In the genomic region with DNA sequence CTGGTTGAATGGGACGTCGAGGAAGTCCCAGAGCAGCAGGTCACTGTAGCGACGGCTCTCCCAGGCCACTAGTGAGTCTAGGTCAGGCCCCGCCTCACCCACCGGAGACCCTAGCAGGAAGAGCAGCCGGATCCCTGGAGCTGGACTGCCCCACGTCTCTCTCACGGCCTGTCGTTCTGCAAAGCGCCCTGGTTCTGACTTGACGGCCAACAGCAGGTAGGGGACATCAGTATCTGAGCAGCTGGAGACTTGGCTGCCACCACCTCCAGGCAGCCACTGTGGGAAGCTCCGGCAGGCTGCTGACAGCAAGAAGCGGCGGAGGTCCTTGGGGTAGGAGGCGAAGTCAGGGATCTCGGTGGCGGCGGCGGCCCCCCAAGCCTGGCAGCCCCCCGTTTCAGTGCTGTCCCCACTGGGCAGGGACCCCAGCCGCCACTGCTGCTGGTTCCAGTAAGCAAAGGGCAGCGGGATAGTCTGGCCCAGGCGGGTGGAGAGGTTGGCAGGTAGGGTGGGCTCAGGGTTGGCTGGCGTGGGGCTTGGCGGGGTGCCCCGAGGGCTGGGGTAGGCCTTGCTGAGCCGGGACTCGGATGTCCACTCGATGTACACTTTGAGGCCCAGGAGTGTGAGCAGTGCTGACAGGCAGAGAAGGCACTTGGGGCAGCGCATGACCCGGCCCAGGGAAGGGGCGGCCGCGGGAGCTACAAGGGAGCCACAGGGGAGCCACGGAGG, we compare ENCODE assay signal across 11 cellular contexts. TPM values are rescaled to one million over a fixed set of nuclear protein-coding genes. Genes with fewer than 3 reads are reported as not detected.
DNase-seq lines count a peak whose midpoint lies in the region; ATAC-seq, FAIRE-seq and TF ChIP-seq lines count a peak whose summit lies in the region.
"Had no signal": no experiment of that assay in that cellular context is flagged by ENCODE, and none has a peak within 500 bp of the region (broad histone marks: within the 10 kb centered on the region; RNA-seq: fewer than 3 reads in every experiment).

No MANE protein-coding gene starts in this region.

- H3K27me3 Mint-ChIP-seq in activated CD8-positive, alpha-beta memory T cell treated with anti-CD3 and anti-CD28 coated beads, Interleukin-2, amount 10 ng/mL, durations not matched to agents 7 days and 5 days = no peaks in the 10 kb centered on the region

- H3K9me3 ChIP-seq in endothelial cell of umbilical vein (replicated peaks; ENCODE audit: control insufficient read depth, insufficient read depth, low read length) = no peaks in the 10 kb centered on the region
- no peaks in the 10 kb centered on the region for H3K9me3 ChIP-seq in muscle layer of duodenum (ENCODE audit: control insufficient read depth in 1 of 2, low read length in 2 of 2)
- H3K9me3 ChIP-seq in upper lobe of left lung = no peaks in the 10 kb centered on the region
- H3K9me3 ChIP-seq: SJSA1 had no signal

- CTCF ChIA-PET in activated CD8-positive, alpha-beta memory T cell treated with anti-CD3 and anti-CD28 coated beads, Interleukin-2, amount 10 ng/mL, durations not matched to agents 7 days and 5 days (lab: Charles Lee) = interaction anchor here (0.6 to 1.1 kb wide), 3 partner anchors 23 to 74 kb away, joined by 3 to 5 read pairs (median 4); no protein-coding TSS in a partner anchor
- CTCF ChIA-PET in endothelial cell of umbilical vein (lab: Charles Lee) = interaction anchor here (0.8 to 4.1 kb wide), 9 partner anchors 13 to 1952 kb away, joined by 3 to 17 read pairs (median 3); no protein-coding TSS in a partner anchor

- no peak overlapping the region for H3K27ac Mint-ChIP-seq in activated CD8-positive, alpha-beta memory T cell treated with anti-CD3 and anti-CD28 coated beads, Interleukin-2, amount 10 ng/mL, durations not matched to agents 7 days and 5 days

- H3K79me2 ChIP-seq in endothelial cell of umbilical vein (ENCODE audit: control insufficient read depth, insufficient read depth, low read length) = peaks cover 5% of the 10 kb centered on the region

- H3K4me3 ChIP-seq in endothelial cell of umbilical vein (replicated peaks in 1 of 3; ENCODE audit: insufficient read depth in 1 of 3, low read depth in 1 of 3, low read length in 3 of 3) (peak overlapping the region in 2 of 3 experiments; percentile 41 to 49), muscle layer of duodenum (ENCODE audit: low read depth in 1 of 2, low read length in 2 of 2) (peak overlapping the region; percentile 78 to 94), upper lobe of left lung (peak overlapping the region; percentile 36 to 71 (median 51))
- H3K4me3 ChIP-seq: SJSA1 had no signal

- no peak for FAIRE-seq in endothelial cell of umbilical vein (lab: Jason Lieb, UNC)

- no peak overlapping the region for H2AFZ ChIP-seq in endothelial cell of umbilical vein (ENCODE audit: low read depth, low read length)

- TF ChIP-seq CTCF in endothelial cell of umbilical vein (IDR thresholded peaks at IDR 0.05; ENCODE audit: extremely low read depth in 1 of 2, insufficient read depth in 1 of 2, low read depth in 1 of 2, low read length in 2 of 2) (no peak), upper lobe of left lung (IDR thresholded peaks at IDR 0.05) (no peak)

- peaks cover 1% of the 10 kb centered on the region for H3K36me3 Mint-ChIP-seq in activated CD8-positive, alpha-beta memory T cell treated with anti-CD3 and anti-CD28 coated beads, Interleukin-2, amount 10 ng/mL, durations not matched to agents 7 days and 5 days

- H3K4me2 ChIP-seq in endothelial cell of umbilical vein (ENCODE audit: insufficient read depth, low read length) = peak overlapping the region; percentile 50

- H3K27ac ChIP-seq in endothelial cell of umbilical vein (ENCODE audit: insufficient read depth, low read depth, low read length) (peak overlapping the region; percentile 62), muscle layer of duodenum (ENCODE audit: low read length) (peak overlapping the region; percentile 97), upper lobe of left lung (peak overlapping the region; percentile 68 to 95 (median 86))
- H3K27ac ChIP-seq: SJSA1 had no signal

- TSS peak; percentile 2 for BruUV-seq in endothelial cell of umbilical vein (replicated peaks; lab: Mats Ljungman, UMichigan)

- H3K4me3 Mint-ChIP-seq in activated CD8-positive, alpha-beta memory T cell treated with anti-CD3 and anti-CD28 coated beads, Interleukin-2, amount 10 ng/mL, durations not matched to agents 7 days and 5 days = peak overlapping the region; percentile 85

- H3K36me3 ChIP-seq in endothelial cell of umbilical vein (ENCODE audit: control insufficient read depth in 2 of 2, extremely low read depth in 1 of 2, insufficient read depth in 2 of 2, low read length in 2 of 2) = peaks cover 0 to 25% of the 10 kb centered on the region in 2 experiments
- peaks cover 9 to 44% of the 10 kb centered on the region in 2 donors for H3K36me3 ChIP-seq in muscle layer of duodenum (ENCODE audit: control insufficient read depth in 1 of 2, insufficient read depth in 2 of 2, low read length in 2 of 2)
- H3K36me3 ChIP-seq in upper lobe of left lung = peaks cover 12 to 53% (median 26%) of the 10 kb centered on the region in 4 donors

- H3K4me1 ChIP-seq in endothelial cell of umbilical vein (ENCODE audit: control insufficient read depth, extremely low read depth, insufficient read depth, low read length) (peaks cover 25% of the 10 kb centered on the region), muscle layer of duodenum (ENCODE audit: control insufficient read depth in 1 of 2, insufficient read depth in 2 of 2, low read length in 2 of 2) (peaks cover 8 to 45% of the 10 kb centered on the region in 2 donors), upper lobe of left lung (peaks cover 39 to 82% (median 55%) of the 10 kb centered on the region in 4 donors)
- H3K4me1 ChIP-seq: SJSA1 had no signal

- TF ChIP-seq POLR2A in endothelial cell of umbilical vein (IDR thresholded peaks at IDR 0.05; ENCODE audit: low read depth, low read length) = no peak
- no peak for TF ChIP-seq POLR2A in upper lobe of left lung (IDR thresholded peaks at IDR 0.05)

- 62% methylated on average over 26 of the region's 36 CpGs; no CpG with 5 or more reads in 1 of the 2 donors for WGBS in upper lobe of left lung, 2 donors

- intact Hi-C loops in endothelial cell of umbilical vein (cut with micrococcal nuclease) = loop anchor here (2.0 kb wide), 1 partner anchor 61 kb away; the partner anchor contains the start of gene B9D2

- H3K27me3 ChIP-seq in endothelial cell of umbilical vein (ENCODE audit: control insufficient read depth in 2 of 2, insufficient read depth in 2 of 2, low read length in 2 of 2) (no peaks in the 10 kb centered on the region), muscle layer of duodenum (ENCODE audit: low read depth, low read length) (no peaks in the 10 kb centered on the region), upper lobe of left lung (no peaks in the 10 kb centered on the region)
- H3K27me3 ChIP-seq: SJSA1 had no signal

- H3K9me3 Mint-ChIP-seq in activated CD8-positive, alpha-beta memory T cell treated with anti-CD3 and anti-CD28 coated beads, Interleukin-2, amount 10 ng/mL, durations not matched to agents 7 days and 5 days (ENCODE audit: low read depth) = no peaks in the 10 kb centered on the region

- peaks cover 29% of the 10 kb centered on the region for H3K4me1 Mint-ChIP-seq in activated CD8-positive, alpha-beta memory T cell treated with anti-CD3 and anti-CD28 coated beads, Interleukin-2, amount 10 ng/mL, durations not matched to agents 7 days and 5 days

- H3K9ac ChIP-seq in endothelial cell of umbilical vein (replicated peaks; ENCODE audit: extremely low read depth, insufficient read depth, low read length) = peak overlapping the region; percentile 53

- no peak for TF ChIP-seq EP300 in upper lobe of left lung (IDR thresholded peaks at IDR 0.05)

- H3K9me1 ChIP-seq in endothelial cell of umbilical vein (replicated peaks; ENCODE audit: control insufficient read depth, extremely low read depth, insufficient read depth, low read length) = no peaks in the 10 kb centered on the region

- H4K20me1 ChIP-seq in endothelial cell of umbilical vein (replicated peaks; ENCODE audit: control insufficient read depth, extremely low read depth, insufficient read depth, low read length) = no peaks in the 10 kb centered on the region

- DNase-seq in activated CD8-positive, alpha-beta memory T cell treated with anti-CD3 and anti-CD28 coated beads, Interleukin-2, amount 10 ng/mL, durations not matched to agents 7 days and 5 days = no peak
- DNase-seq in activated CD8-positive, alpha-beta memory T cell treated with anti-CD3 and anti-CD28 coated beads for 24 hours = no peak
- no peak for DNase-seq in endothelial cell of umbilical vein (ENCODE audit: low read depth, low spot score)
- DNase-seq in upper lobe of left lung = peak in 1 of 2 donors; percentile 86
- no peak for DNase-seq in UCSD-AML1 (lab: John Stamatoyannopoulos, UW; ENCODE audit: unreplicated experiment)
- DNase-seq in OCI-M1 (lab: John Stamatoyannopoulos, UW) = no peak
- no peak for DNase-seq in COR-L47 (lab: John Stamatoyannopoulos, UW)
- DNase-seq: ACHN, NCI-H1092 had no signal

- dilution Hi-C loops in endothelial cell of umbilical vein (cut with MboI; ENCODE audit: extremely low pct_ligation_motif_present, low sequenced_read_pairs) = no loop called here

- no peak for ATAC-seq in activated CD8-positive, alpha-beta memory T cell treated with anti-CD3 and anti-CD28 coated beads, Interleukin-2, amount 10 ng/mL, durations not matched to agents 7 days and 5 days
- ATAC-seq in upper lobe of left lung (ENCODE audit: low FRiP score in 2 of 2) = peak; percentile 18 to 47

- POLR2A ChIA-PET in endothelial cell of umbilical vein (lab: Charles Lee) = no interaction called here

RNA-seq across cellular contexts. Expression of gene B3GNT8, which starts 0.9 kb away (rescaled TPM):
- 1 to 10 TPM; 3.2 TPM for total RNA-seq in activated CD8-positive, alpha-beta memory T cell treated with anti-CD3 and anti-CD28 coated beads, Interleukin-2, amount 10 ng/mL, durations not matched to agents 7 days and 5 days
- 6.5 and 7.6 TPM in 2 replicates for total RNA-seq in endothelial cell of umbilical vein
- polyA plus RNA-seq in endothelial cell of umbilical vein = 3.6 and 4.1 TPM in 2 replicates
- polyA plus RNA-seq in endothelial cell of umbilical vein (2011; cell fraction: cytosol; rRNA removed) = 1.7 and 1.9 TPM in 2 replicates
- polyA plus RNA-seq in endothelial cell of umbilical vein (2011; cell fraction: nucleus; rRNA removed) = 0.61 and 1.1 TPM in 2 replicates
- polyA plus RNA-seq in endothelial cell of umbilical vein (2012) = 4.0 and 4.3 TPM in 2 replicates
- polyA minus RNA-seq in endothelial cell of umbilical vein = 0.70 and 1.8 TPM in 2 replicates
- not detected for polyA minus RNA-seq in endothelial cell of umbilical vein (2011; cell fraction: cytosol; rRNA and poly(A)+ RNA removed)
- polyA minus RNA-seq in endothelial cell of umbilical vein (2011; cell fraction: nucleus; rRNA and poly(A)+ RNA removed) = 1.3 and 1.5 TPM in 2 replicates
- 10 to 100 TPM; 10.0 to 39.1 (median 23.4) TPM for total RNA-seq in upper lobe of left lung
- total RNA-seq: SJSA1 had no signal

RNA-seq across cellular contexts. Expression of gene DMAC2, which starts 13.4 kb away (rescaled TPM):
- 10 to 100 TPM; 43.2 to 56.5 TPM for total RNA-seq in activated CD8-positive, alpha-beta memory T cell treated with anti-CD3 and anti-CD28 coated beads, Interleukin-2, amount 10 ng/mL, durations not matched to agents 7 days and 5 days
- total RNA-seq in endothelial cell of umbilical vein (63.2 and 65.4 TPM in 2 replicates), upper lobe of left lung (10 to 100 TPM; 28.9 to 63.1 (median 38.3) TPM)
- polyA plus RNA-seq in endothelial cell of umbilical vein = 124 and 137 TPM in 2 replicates
- polyA plus RNA-seq in endothelial cell of umbilical vein (2011; cell fraction: cytosol; rRNA removed) = 110 and 114 TPM in 2 replicates
- 48.6 and 56.2 TPM in 2 replicates for polyA plus RNA-seq in endothelial cell of umbilical vein (2011; cell fraction: nucleus; rRNA removed)
- polyA plus RNA-seq in endothelial cell of umbilical vein (2012) = 68.5 and 73.4 TPM in 2 replicates
- 63.9 and 76.2 TPM in 2 replicates for polyA minus RNA-seq in endothelial cell of umbilical vein
- 22.8 TPM for polyA minus RNA-seq in endothelial cell of umbilical vein (2011; cell fraction: cytosol; rRNA and poly(A)+ RNA removed)
- 14.6 and 16.3 TPM in 2 replicates for polyA minus RNA-seq in endothelial cell of umbilical vein (2011; cell fraction: nucleus; rRNA and poly(A)+ RNA removed)

RNA-seq across cellular contexts. Expression of gene ERICH4, which starts 16.7 kb away (rescaled TPM):
- total RNA-seq in activated CD8-positive, alpha-beta memory T cell treated with anti-CD3 and anti-CD28 coated beads, Interleukin-2, amount 10 ng/mL, durations not matched to agents 7 days and 5 days = not detected
- total RNA-seq in endothelial cell of umbilical vein (not detected in 2 replicates), upper lobe of left lung (not detected)
- not detected in 2 replicates for polyA plus RNA-seq in endothelial cell of umbilical vein
- polyA plus RNA-seq in endothelial cell of umbilical vein (2011; cell fraction: cytosol; rRNA removed) = not detected in 2 replicates
- polyA plus RNA-seq in endothelial cell of umbilical vein (2011; cell fraction: nucleus; rRNA removed) = not detected in 2 replicates
- polyA plus RNA-seq in endothelial cell of umbilical vein (2012) = not detected in 2 replicates
- not detected in 2 replicates for polyA minus RNA-seq in endothelial cell of umbilical vein
- polyA minus RNA-seq in endothelial cell of umbilical vein (2011; cell fraction: cytosol; rRNA and poly(A)+ RNA removed) = not detected
- not detected in 2 replicates for polyA minus RNA-seq in endothelial cell of umbilical vein (2011; cell fraction: nucleus; rRNA and poly(A)+ RNA removed)
- total RNA-seq: SJSA1 had no signal

RNA-seq across cellular contexts. Expression of gene BCKDHA, which starts 28.7 kb away (rescaled TPM):
- 10 to 100 TPM; 18.7 to 20.1 TPM for total RNA-seq in activated CD8-positive, alpha-beta memory T cell treated with anti-CD3 and anti-CD28 coated beads, Interleukin-2, amount 10 ng/mL, durations not matched to agents 7 days and 5 days
- 12.9 and 16.5 TPM in 2 replicates for total RNA-seq in endothelial cell of umbilical vein
- 50.4 and 63.6 TPM in 2 replicates for polyA plus RNA-seq in endothelial cell of umbilical vein
- polyA plus RNA-seq in endothelial cell of umbilical vein (2011; cell fraction: cytosol; rRNA removed) = 24.8 and 32.7 TPM in 2 replicates
- 20.3 and 25.9 TPM in 2 replicates for polyA plus RNA-seq in endothelial cell of umbilical vein (2011; cell fraction: nucleus; rRNA removed)
- polyA plus RNA-seq in endothelial cell of umbilical vein (2012) = 10.6 and 29.3 TPM in 2 replicates
- polyA minus RNA-seq in endothelial cell of umbilical vein = 17.0 and 19.4 TPM in 2 replicates
- polyA minus RNA-seq in endothelial cell of umbilical vein (2011; cell fraction: cytosol; rRNA and poly(A)+ RNA removed) = 32.4 TPM
- polyA minus RNA-seq in endothelial cell of umbilical vein (2011; cell fraction: nucleus; rRNA and poly(A)+ RNA removed) = 11.6 and 23.5 TPM in 2 replicates
- total RNA-seq in upper lobe of left lung = 10 to 100 TPM; 28.4 to 71.7 (median 63.3) TPM

RNA-seq across cellular contexts. Expression of gene EXOSC5, which starts 29.1 kb away (rescaled TPM):
- 10 to 100 TPM; 24.4 to 36.0 TPM for total RNA-seq in activated CD8-positive, alpha-beta memory T cell treated with anti-CD3 and anti-CD28 coated beads, Interleukin-2, amount 10 ng/mL, durations not matched to agents 7 days and 5 days
- total RNA-seq in endothelial cell of umbilical vein (13.8 and 14.0 TPM in 2 replicates), upper lobe of left lung (10 to 100 TPM in 4 of 6 donors, 1 to 10 TPM in 1, under 1 TPM in 1; 0.89 to 18.4 (median 16.0) TPM)
- polyA plus RNA-seq in endothelial cell of umbilical vein = 20.9 and 24.0 TPM in 2 replicates
- 20.1 and 23.0 TPM in 2 replicates for polyA plus RNA-seq in endothelial cell of umbilical vein (2011; cell fraction: cytosol; rRNA removed)
- 9.1 and 9.4 TPM in 2 replicates for polyA plus RNA-seq in endothelial cell of umbilical vein (2011; cell fraction: nucleus; rRNA removed)
- polyA plus RNA-seq in endothelial cell of umbilical vein (2012) = 16.0 and 19.5 TPM in 2 replicates
- polyA minus RNA-seq in endothelial cell of umbilical vein = 3.8 and 5.5 TPM in 2 replicates
- polyA minus RNA-seq in endothelial cell of umbilical vein (2011; cell fraction: cytosol; rRNA and poly(A)+ RNA removed) = 19.0 TPM
- polyA minus RNA-seq in endothelial cell of umbilical vein (2011; cell fraction: nucleus; rRNA and poly(A)+ RNA removed) = 3.1 and 3.6 TPM in 2 replicates
